22 cellular contexts compared by ENCODE assay signal in genomic region chr5:109706065-109706464, GRCh38.
"Had no signal": no experiment of that assay in that cellular context is flagged by ENCODE, and none has a peak within 500 bp of the region (broad histone marks: within the 10 kb centered on the region; RNA-seq: fewer than 3 reads in every experiment).

No MANE protein-coding gene starts in this region.

- ATAC-seq: left cardiac atrium; lower lobe of right lung; natural killer cell treated with Interleukin-12 subunit alpha and Interleukin-12 subunit beta and Interleukin-15 and Interleukin-18, amount 100 ng/mL, for 72 hours; pancreas; right cardiac atrium; stimulated activated effector memory CD8-positive, alpha-beta T cell treated with anti-CD3 and anti-CD28 coated beads, Interleukin-12 subunit alpha, Interleukin-12 subunit beta, amount 100 ng/mL, for 72 hours; stimulated activated naive CD8-positive, alpha-beta T cell treated with anti-CD3 and anti-CD28 coated beads, Interleukin-15, Interleukin-2, amounts not matched to agents 100 U/mL and 50 U/mL, for 24 hours had no signal

- H3K27ac Mint-ChIP-seq: endodermal cell; memory B cell; mesothelial cell of epicardium; natural killer cell treated with Interleukin-12 subunit alpha and Interleukin-12 subunit beta and Interleukin-15 and Interleukin-18, amount 100 ng/mL, for 72 hours; neural progenitor cell; progenitor cell of endocrine pancreas; stimulated activated effector memory CD8-positive, alpha-beta T cell treated with anti-CD3 and anti-CD28 coated beads, Interleukin-12 subunit alpha, Interleukin-12 subunit beta, amount 100 ng/mL, for 72 hours had no signal

- H3K4me3 ChIP-seq: coronary artery, left ventricle myocardium inferior, lower lobe of right lung, neural progenitor cell, pancreas, suprapubic skin, transverse colon had no signal

- H3K36me3 ChIP-seq: left ventricle myocardium inferior, lower lobe of right lung, neural progenitor cell, pancreas, suprapubic skin, transverse colon had no signal

- H3K4me1 ChIP-seq: lower lobe of right lung had no signal

- H3K9me3 ChIP-seq: left ventricle myocardium inferior, lower lobe of right lung, pancreas, suprapubic skin, transverse colon had no signal

- H3K36me3 Mint-ChIP-seq: mesothelial cell of epicardium; natural killer cell treated with Interleukin-12 subunit alpha and Interleukin-12 subunit beta and Interleukin-15 and Interleukin-18, amount 100 ng/mL, for 72 hours; stimulated activated effector memory CD8-positive, alpha-beta T cell treated with anti-CD3 and anti-CD28 coated beads, Interleukin-12 subunit alpha, Interleukin-12 subunit beta, amount 100 ng/mL, for 72 hours had no signal

- H3K9me3 Mint-ChIP-seq: endodermal cell; memory B cell; mesothelial cell of epicardium; natural killer cell treated with Interleukin-12 subunit alpha and Interleukin-12 subunit beta and Interleukin-15 and Interleukin-18, amount 100 ng/mL, for 72 hours; stimulated activated effector memory CD8-positive, alpha-beta T cell treated with anti-CD3 and anti-CD28 coated beads, Interleukin-12 subunit alpha, Interleukin-12 subunit beta, amount 100 ng/mL, for 72 hours had no signal

- H3K27ac ChIP-seq: left ventricle myocardium inferior, lower lobe of right lung, neural progenitor cell, pancreas, suprapubic skin, transverse colon had no signal

- H3K4me3 Mint-ChIP-seq: endodermal cell; memory B cell; mesothelial cell of epicardium; natural killer cell treated with Interleukin-12 subunit alpha and Interleukin-12 subunit beta and Interleukin-15 and Interleukin-18, amount 100 ng/mL, for 72 hours; neural progenitor cell; stimulated activated effector memory CD8-positive, alpha-beta T cell treated with anti-CD3 and anti-CD28 coated beads, Interleukin-12 subunit alpha, Interleukin-12 subunit beta, amount 100 ng/mL, for 72 hours had no signal

- H3K9ac ChIP-seq: neural progenitor cell had no signal

- DNase-seq: effector CD4-positive, alpha-beta T cell; endodermal cell; kidney; left cardiac atrium; left ventricle myocardium inferior; lower lobe of right lung; nucleus accumbens; pancreas; right cardiac atrium; stimulated activated CD4-positive, alpha-beta T cell treated with anti-CD3 and anti-CD28 coated beads, Interleukin-4, amount 100 ng/mL, for 1 hour; stimulated activated CD8-positive, alpha-beta memory T cell treated with anti-CD3 and anti-CD28 coated beads, Interleukin-4, amount 100 ng/mL, for 48 hours; stimulated activated naive CD8-positive, alpha-beta T cell treated with anti-CD3 and anti-CD28 coated beads, Interleukin-15, Interleukin-2, amounts not matched to agents 100 U/mL and 50 U/mL, for 24 hours; transverse colon had no signal

- H3K27me3 ChIP-seq: neural progenitor cell, pancreas, suprapubic skin, transverse colon had no signal

- H3K27me3 Mint-ChIP-seq: memory B cell; natural killer cell treated with Interleukin-12 subunit alpha and Interleukin-12 subunit beta and Interleukin-15 and Interleukin-18, amount 100 ng/mL, for 72 hours; progenitor cell of endocrine pancreas had no signal

- H2AFZ ChIP-seq: neural progenitor cell had no signal

- FAIRE-seq: endothelial cell of umbilical vein, kidney, pancreas had no signal
